Comparison of ENCODE assay signal across 2 cellular contexts in genomic region chr15:64739216-64739976, GRCh38.
TF ChIP-seq lines count a peak whose summit lies in the region.

No MANE protein-coding gene starts in this region.

TF ChIP-seq in IMR-90, 13 proteins besides CTCF, POLR2A, EP300 and RAD21:
- TF ChIP-seq BHLHE40 (IDR thresholded peaks at IDR 0.05; ENCODE audit: low read depth, low read length) (no peak), ELK1 (IDR thresholded peaks at IDR 0.05; ENCODE audit: borderline replicate concordance, low read depth, low read length) (no peak), NFE2L2 (IDR thresholded peaks at IDR 0.05; ENCODE audit: low read depth, low read length) (no peak), CEBPB (IDR thresholded peaks at IDR 0.05; ENCODE audit: low read depth, low read length) (no peak), RCOR1 (IDR thresholded peaks at IDR 0.05; ENCODE audit: insufficient replicate concordance, low read length) (no peak), RFX5 (IDR thresholded peaks at IDR 0.05; ENCODE audit: low read depth, low read length) (no peak), MXI1 (IDR thresholded peaks at IDR 0.05; ENCODE audit: borderline replicate concordance, low read depth, low read length) (no peak), SMC3 (IDR thresholded peaks at IDR 0.05; ENCODE audit: low read depth, low read length) (no peak), USF2 (IDR thresholded peaks at IDR 0.05; ENCODE audit: low read depth, low read length) (no peak), MAZ (IDR thresholded peaks at IDR 0.05; ENCODE audit: borderline replicate concordance, low read depth, low read length) (no peak), CHD1 (IDR thresholded peaks at IDR 0.05; ENCODE audit: low read depth, low read length) (no peak), MAFK (IDR thresholded peaks at IDR 0.05; ENCODE audit: low read depth, low read length) (no peak), FOS (IDR thresholded peaks at IDR 0.05; ENCODE audit: low read depth, low read length) (no peak)

TF ChIP-seq in endothelial cell of umbilical vein, 7 proteins besides CTCF, POLR2A, EP300 and RAD21:
- no peak for TF ChIP-seq JUN (IDR thresholded peaks at IDR 0.05; ENCODE audit: borderline replicate concordance, insufficient read depth, insufficient read length, low read depth)
- TF ChIP-seq FOS (IDR thresholded peaks at IDR 0.05; ENCODE audit: borderline replicate concordance, insufficient read depth, low read length): no peak
- no peak for TF ChIP-seq MAX (IDR thresholded peaks at IDR 0.05; ENCODE audit: insufficient read depth, insufficient read length)
- TF ChIP-seq EZH2 (IDR thresholded peaks at IDR 0.05; ENCODE audit: borderline replicate concordance, low read depth, low read length, severe bottlenecking): no peak
- no peak for TF ChIP-seq MYC (IDR thresholded peaks at IDR 0.05; ENCODE audit: low read depth, low read length)
- no peak for TF ChIP-seq GATA2 (IDR thresholded peaks at IDR 0.05; ENCODE audit: insufficient read depth, insufficient read length, low read depth, low read length)
- TF ChIP-seq POLR2AphosphoS5 (IDR thresholded peaks at IDR 0.05; ENCODE audit: insufficient read depth, low read depth, low read length): no peak
